ENCODE assay signal across 7 cellular contexts in genomic region chr1:120561767-120562166, GRCh38.
A peak's percentile ranks its signal among the peaks of the same experiment; 100 is the strongest.
DNase-seq lines count a peak whose midpoint lies in the region; ATAC-seq and TF ChIP-seq lines count a peak whose summit lies in the region.
"Not testable (repeated sequence)": the region's sequence is repeated elsewhere in the genome, so short reads cannot be mapped to it uniquely, and the experiment has no call there.

No MANE protein-coding gene starts in this region.

- not testable (repeated sequence) for H3K9me2 ChIP-seq in DOHH2 (replicated peaks; ENCODE audit: control insufficient read depth, low read length)

- not testable (repeated sequence) for H3K79me2 ChIP-seq in DOHH2 (ENCODE audit: control insufficient read depth, low read length)

- peak overlapping the region; percentile 11 for H3K4me2 ChIP-seq in DOHH2 (ENCODE audit: low read length)

- H3K36me3 Mint-ChIP-seq in T-cell; activated CD4-positive, alpha-beta T cell treated with anti-CD3 and anti-CD28 coated beads, Interleukin-2, amount 10 ng/mL, durations not matched to agents 7 days and 5 days (ENCODE audit: low read depth); activated naive CD8-positive, alpha-beta T cell treated with anti-CD3 and anti-CD28 coated beads, Interleukin-2, amount 10 ng/mL, durations not matched to agents 7 days and 5 days; memory B cell: not testable (repeated sequence)

- not testable (repeated sequence) for H3K27me3 Mint-ChIP-seq in T-cell; activated CD4-positive, alpha-beta T cell treated with anti-CD3 and anti-CD28 coated beads, Interleukin-2, amount 10 ng/mL, durations not matched to agents 7 days and 5 days; activated naive CD8-positive, alpha-beta T cell treated with anti-CD3 and anti-CD28 coated beads, Interleukin-2, amount 10 ng/mL, durations not matched to agents 7 days and 5 days; memory B cell

- H3K27ac ChIP-seq in DOHH2 (ENCODE audit: low read depth, low read length) = peak overlapping the region; percentile 46

- H3K4me1 ChIP-seq in DOHH2 (ENCODE audit: control insufficient read depth, low read length) = peaks cover 21% of the 10 kb centered on the region

- H3K27ac Mint-ChIP-seq in T-cell = peak overlapping the region in 1 of 2 donors; percentile 52
- H3K27ac Mint-ChIP-seq in activated CD4-positive, alpha-beta T cell treated with anti-CD3 and anti-CD28 coated beads, Interleukin-2, amount 10 ng/mL, durations not matched to agents 7 days and 5 days; activated naive CD8-positive, alpha-beta T cell treated with anti-CD3 and anti-CD28 coated beads, Interleukin-2, amount 10 ng/mL, durations not matched to agents 7 days and 5 days; memory B cell: not testable (repeated sequence)

- DNase-seq in Jurkat, Clone E6-1 (ENCODE audit: low read depth, low spot score) = peak; percentile 71
- DNase-seq in T-cell (peak in 17 of 34 experiments; percentile 0 to 38 (median 22)), memory B cell (ENCODE audit: low spot score in 2 of 2) (peak in 1 of 2 donors; percentile 0), superior temporal gyrus (ENCODE audit: extremely low spot score) (peak; percentile 1)
- peak; percentile 22 for DNase-seq in activated CD4-positive, alpha-beta T cell treated with anti-CD3 and anti-CD28 coated beads, Interleukin-2, amount 10 ng/mL, durations not matched to agents 7 days and 5 days
- not testable (repeated sequence) for DNase-seq in activated naive CD8-positive, alpha-beta T cell treated with anti-CD3 and anti-CD28 coated beads, Interleukin-2, amount 10 ng/mL, durations not matched to agents 7 days and 5 days

- H3K9me3 ChIP-seq in DOHH2 (ENCODE audit: control insufficient read depth, insufficient read depth, low read length) = not testable (repeated sequence)

- H3K4me3 Mint-ChIP-seq in T-cell; activated CD4-positive, alpha-beta T cell treated with anti-CD3 and anti-CD28 coated beads, Interleukin-2, amount 10 ng/mL, durations not matched to agents 7 days and 5 days; activated naive CD8-positive, alpha-beta T cell treated with anti-CD3 and anti-CD28 coated beads, Interleukin-2, amount 10 ng/mL, durations not matched to agents 7 days and 5 days; memory B cell: not testable (repeated sequence)

- H3K9me3 Mint-ChIP-seq in T-cell; activated CD4-positive, alpha-beta T cell treated with anti-CD3 and anti-CD28 coated beads, Interleukin-2, amount 10 ng/mL, durations not matched to agents 7 days and 5 days; activated naive CD8-positive, alpha-beta T cell treated with anti-CD3 and anti-CD28 coated beads, Interleukin-2, amount 10 ng/mL, durations not matched to agents 7 days and 5 days; memory B cell: not testable (repeated sequence)

- CTCF ChIA-PET in T-cell (lab: Charles Lee); activated CD4-positive, alpha-beta T cell treated with anti-CD3 and anti-CD28 coated beads, Interleukin-2, amount 10 ng/mL, durations not matched to agents 7 days and 5 days (lab: Charles Lee): not testable (repeated sequence)

- H4K20me1 ChIP-seq in DOHH2 (ENCODE audit: control insufficient read depth, insufficient read depth, low read depth, low read length) = not testable (repeated sequence)

- not testable (repeated sequence) for H3F3A ChIP-seq in DOHH2 (ENCODE audit: control insufficient read depth, insufficient read depth)

- POLR2A ChIA-PET in T-cell (lab: Charles Lee) = interaction anchor here in 1 of 2 donors (0.6 kb wide), 1 partner anchor 399 kb away, joined by 6 read pairs; no protein-coding TSS in a partner anchor
- POLR2A ChIA-PET in activated CD4-positive, alpha-beta T cell treated with anti-CD3 and anti-CD28 coated beads, Interleukin-2, amount 10 ng/mL, durations not matched to agents 7 days and 5 days (lab: Charles Lee); activated naive CD8-positive, alpha-beta T cell treated with anti-CD3 and anti-CD28 coated beads, Interleukin-2, amount 10 ng/mL, durations not matched to agents 7 days and 5 days (lab: Charles Lee): not testable (repeated sequence)

- H3K4me1 Mint-ChIP-seq in T-cell; activated CD4-positive, alpha-beta T cell treated with anti-CD3 and anti-CD28 coated beads, Interleukin-2, amount 10 ng/mL, durations not matched to agents 7 days and 5 days; activated naive CD8-positive, alpha-beta T cell treated with anti-CD3 and anti-CD28 coated beads, Interleukin-2, amount 10 ng/mL, durations not matched to agents 7 days and 5 days; memory B cell: not testable (repeated sequence)

- ATAC-seq in T-cell (replicated peaks in 1 of 4) (peak; percentile 63 to 71 (median 64)), memory B cell (ENCODE audit: low read depth) (peak; percentile 41)
- ATAC-seq in activated naive CD8-positive, alpha-beta T cell treated with anti-CD3 and anti-CD28 coated beads, Interleukin-2, amount 10 ng/mL, durations not matched to agents 7 days and 5 days (ENCODE audit: low read depth) = peak; percentile 28

- H3K36me3 ChIP-seq in DOHH2 (ENCODE audit: control insufficient read depth, low read length) = not testable (repeated sequence)

- H3K27me3 ChIP-seq in DOHH2 (ENCODE audit: control insufficient read depth, low read length) = not testable (repeated sequence)

- peak overlapping the region; percentile 28; the same call in 1 of the 2 replicates for H3K4me3 ChIP-seq in DOHH2 (ENCODE audit: low read length)
- H3K4me3 ChIP-seq in Jurkat, Clone E6-1 (ENCODE audit: low read length) = not testable (repeated sequence)

- TF ChIP-seq CTCF in DOHH2 (IDR thresholded peaks at IDR 0.05; ENCODE audit: low read depth, low read length, poor library complexity, severe bottlenecking) = not testable (repeated sequence)
